8 cellular contexts compared by ENCODE assay signal in the genomic region with DNA sequence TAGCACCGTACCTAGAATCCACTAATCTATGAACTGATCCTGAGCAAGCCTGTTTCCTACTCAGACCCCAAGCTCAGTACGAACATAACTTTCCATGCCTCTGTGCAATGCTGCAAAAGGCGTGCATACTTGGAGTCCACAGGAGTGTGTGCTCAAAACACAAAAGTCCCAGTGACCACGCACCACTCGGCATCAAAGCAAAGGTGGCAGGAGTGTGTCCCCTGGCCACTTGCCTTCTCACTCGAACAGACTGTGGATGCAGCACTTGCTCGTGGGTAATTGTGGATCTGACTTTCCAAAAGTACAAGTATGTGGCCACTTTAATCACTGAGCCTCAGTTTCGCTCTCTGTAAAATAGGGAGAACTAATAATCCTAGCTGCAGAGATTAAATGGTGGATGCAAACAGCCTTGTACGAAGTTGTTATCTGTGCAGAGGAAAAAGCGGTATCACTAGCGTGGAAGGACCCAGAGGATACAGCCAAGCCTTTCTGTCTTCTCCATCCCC. TPM values are rescaled to one million over a fixed set of nuclear protein-coding genes. Genes with fewer than 3 reads are reported as not detected.
A peak's percentile ranks its signal among the peaks of the same experiment; 100 is the strongest.
DNase-seq lines count a peak whose midpoint lies in the region; ATAC-seq and TF ChIP-seq lines count a peak whose summit lies in the region.

No MANE protein-coding gene starts in this region.

- no peak for TF ChIP-seq POLR2A in body of pancreas (IDR thresholded peaks at IDR 0.05)

- H3K4me3 Mint-ChIP-seq in activated naive CD4-positive, alpha-beta T cell treated with anti-CD3 and anti-CD28 coated beads for 36 hours, result peak overlapping the region; percentile 99
- H3K4me3 Mint-ChIP-seq in type B pancreatic cell, result peak overlapping the region; percentile 100

- no peaks in the 10 kb centered on the region for H3K36me3 ChIP-seq in body of pancreas (replicated peaks in 1 of 2; ENCODE audit: insufficient read depth in 1 of 2, low read depth in 2 of 2)
- no peaks in the 10 kb centered on the region for H3K36me3 ChIP-seq in lung (ENCODE audit: control insufficient read depth in 2 of 2, insufficient read depth in 2 of 2, low read length in 2 of 2)

- peaks cover 5% of the 10 kb centered on the region for H3K9me3 Mint-ChIP-seq in activated naive CD4-positive, alpha-beta T cell treated with anti-CD3 and anti-CD28 coated beads for 36 hours
- no peaks in the 10 kb centered on the region for H3K9me3 Mint-ChIP-seq in type B pancreatic cell

- H3K27me3 ChIP-seq in body of pancreas (no peaks in the 10 kb centered on the region), lung (ENCODE audit: control insufficient read depth, insufficient read depth) (no peaks in the 10 kb centered on the region)

- peak overlapping the region; percentile 94 to 99 (median 97) for H3K27ac ChIP-seq in body of pancreas
- H3K27ac ChIP-seq in lung (ENCODE audit: low read depth in 1 of 2, low read length in 1 of 2), result peak overlapping the region; percentile 94 to 95

- H3K27ac Mint-ChIP-seq in activated naive CD4-positive, alpha-beta T cell treated with anti-CD3 and anti-CD28 coated beads for 36 hours, result peak overlapping the region; percentile 100
- H3K27ac Mint-ChIP-seq in type B pancreatic cell, result peak overlapping the region; percentile 99

- H3K4me1 Mint-ChIP-seq in activated naive CD4-positive, alpha-beta T cell treated with anti-CD3 and anti-CD28 coated beads for 36 hours (ENCODE audit: low read depth), result peaks cover 54% of the 10 kb centered on the region
- H3K4me1 Mint-ChIP-seq in type B pancreatic cell (ENCODE audit: unreplicated experiment), result peaks cover 12% of the 10 kb centered on the region

- 39 to 46% methylated on average over 11 of the region's 11 CpGs for WGBS in body of pancreas, 2 donors
- WGBS in lung, 2 donors, result 42 to 43% methylated on average over 11 of the region's 11 CpGs

- ATAC-seq in body of pancreas, result no peak
- no peak for ATAC-seq in lung (ENCODE audit: insufficient read depth, low FRiP score)
- no peak for ATAC-seq in GM18867 (IDR thresholded peaks at IDR 0.05; ENCODE audit: unreplicated experiment)
- ATAC-seq in HG02884 (IDR thresholded peaks at IDR 0.05; ENCODE audit: unreplicated experiment), result no peak

- intact Hi-C loops in activated naive CD4-positive, alpha-beta T cell treated with anti-CD3 and anti-CD28 coated beads for 36 hours (cut with micrococcal nuclease), result loop anchor here (1.0 kb wide), 5 partner anchors 24 to 205 kb away; no protein-coding TSS in a partner anchor
- intact Hi-C loops in body of pancreas (cut with DNase I), result no loop called here

- H3K4me3 ChIP-seq in body of pancreas, result peak overlapping the region; percentile 20 to 25
- peak overlapping the region; percentile 57 for H3K4me3 ChIP-seq in lung

- TF ChIP-seq CTCF in body of pancreas (IDR thresholded peaks at IDR 0.05) (no peak), lung (IDR thresholded peaks at IDR 0.05; ENCODE audit: control extremely low read depth, extremely low read depth) (no peak), type B pancreatic cell (conservative IDR thresholded peaks at IDR 0.05) (no peak)

- H3K27me3 Mint-ChIP-seq in activated naive CD4-positive, alpha-beta T cell treated with anti-CD3 and anti-CD28 coated beads for 36 hours (ENCODE audit: low read depth), result no peaks in the 10 kb centered on the region
- peaks cover 9% of the 10 kb centered on the region for H3K27me3 Mint-ChIP-seq in type B pancreatic cell

- H3K36me3 Mint-ChIP-seq in activated naive CD4-positive, alpha-beta T cell treated with anti-CD3 and anti-CD28 coated beads for 36 hours (ENCODE audit: low read depth), result peaks cover 3% of the 10 kb centered on the region
- H3K36me3 Mint-ChIP-seq in type B pancreatic cell, result no peaks in the 10 kb centered on the region

- no peaks in the 10 kb centered on the region for H3K9me3 ChIP-seq in body of pancreas
- H3K9me3 ChIP-seq in lung (ENCODE audit: control insufficient read depth in 2 of 2, insufficient read depth in 1 of 2, low read length in 1 of 2), result no peaks in the 10 kb centered on the region

- DNase-seq in activated naive CD4-positive, alpha-beta T cell treated with anti-CD3 and anti-CD28 coated beads for 36 hours, result no peak
- DNase-seq in activated naive CD4-positive, alpha-beta T cell (lab: John Stamatoyannopoulos, UW), result no peak
- DNase-seq in body of pancreas (no peak), lung (ENCODE audit: low spot score) (no peak), type B pancreatic cell (ENCODE audit: extremely low spot score, unreplicated experiment) (no peak), AG20443 (ENCODE audit: low spot score) (no peak)

- CTCF ChIA-PET in activated naive CD4-positive, alpha-beta T cell treated with anti-CD3 and anti-CD28 coated beads for 36 hours (lab: Charles Lee), result interaction anchor here (0.6 to 3.6 kb wide), 7 partner anchors 24 to 1015 kb away, joined by 3 to 13 read pairs (median 5); no protein-coding TSS in a partner anchor

- H3K4me1 ChIP-seq in body of pancreas (peaks cover 49% of the 10 kb centered on the region), lung (ENCODE audit: control insufficient read depth in 2 of 2, insufficient read depth in 2 of 2, low read length in 2 of 2) (peaks cover 4 to 7% of the 10 kb centered on the region in 2 donors)

RNA-seq across cellular contexts. Expression of gene KDM8, which starts 0.3 kb away (rescaled TPM):
- total RNA-seq in activated naive CD4-positive, alpha-beta T cell treated with anti-CD3 and anti-CD28 coated beads for 36 hours, result 10 to 100 TPM; 11.3 to 13.9 TPM
- total RNA-seq in body of pancreas (10 to 100 TPM in 1 of 2 donors, 1 to 10 TPM in 1; 6.0 to 18.5 TPM), lung (1 to 10 TPM; 4.6 to 7.0 TPM), type B pancreatic cell (ENCODE audit: low replicate concordance) (6.3 and 11.1 TPM in 2 replicates)
- polyA plus RNA-seq in lung, result 1 to 10 TPM; 2.6 to 4.8 TPM
